In the genomic region with DNA sequence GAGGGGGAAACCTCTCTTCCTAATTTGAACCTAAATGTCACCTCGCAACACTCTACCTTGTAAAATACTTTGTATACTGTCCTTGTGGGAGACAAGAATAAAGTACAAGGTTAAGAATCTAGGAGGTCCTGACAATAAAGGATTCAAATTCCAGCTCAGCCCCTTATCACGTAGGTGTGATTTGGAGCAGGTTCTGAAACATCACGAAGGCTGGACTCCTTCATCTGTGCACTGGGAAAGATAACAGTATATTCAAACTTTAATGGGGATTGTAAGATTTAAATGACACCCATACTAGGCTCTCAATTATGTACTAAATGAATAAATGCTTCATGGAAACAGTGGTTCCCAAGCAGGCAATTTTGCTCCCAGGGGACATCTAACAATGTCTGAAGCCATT, we compare ENCODE assay signal across 9 cellular contexts. TPM values are rescaled to one million over a fixed set of nuclear protein-coding genes. Genes with fewer than 3 reads are reported as not detected.
DNase-seq lines count a peak whose midpoint lies in the region; ATAC-seq and TF ChIP-seq lines count a peak whose summit lies in the region.
"Had no signal": no experiment of that assay in that cellular context is flagged by ENCODE, and none has a peak within 500 bp of the region (broad histone marks: within the 10 kb centered on the region; RNA-seq: fewer than 3 reads in every experiment).

No MANE protein-coding gene starts in this region.

- H3K9me3 Mint-ChIP-seq in GM23338, result no peaks in the 10 kb centered on the region

- no peaks in the 10 kb centered on the region for H3K9me2 ChIP-seq in GM23338 (ENCODE audit: insufficient read depth)

- H3K9ac ChIP-seq in fibroblast of lung (ENCODE audit: insufficient read depth, low read length) (no peak overlapping the region), skeletal muscle satellite cell (ENCODE audit: low read depth, low read length) (peak overlapping the region; percentile 0)

- H3K27me3 ChIP-seq in GM23338 (ENCODE audit: insufficient read depth), result no peaks in the 10 kb centered on the region
- no peaks in the 10 kb centered on the region for H3K27me3 ChIP-seq in RWPE2 (ENCODE audit: insufficient read depth, poor library complexity, severe bottlenecking)
- H3K27me3 ChIP-seq in fibroblast of lung (ENCODE audit: control insufficient read depth, insufficient read depth, low read length), result no peaks in the 10 kb centered on the region
- H3K27me3 ChIP-seq in skeletal muscle satellite cell (ENCODE audit: control insufficient read depth, insufficient read depth, low read length), result no peaks in the 10 kb centered on the region
- H3K27me3 ChIP-seq in BE2C, result no peaks in the 10 kb centered on the region

- H2AFZ ChIP-seq in GM23338 (no peak overlapping the region), fibroblast of lung (ENCODE audit: low read length) (no peak overlapping the region)

- peaks cover 19% of the 10 kb centered on the region for H3K4me1 Mint-ChIP-seq in GM23338

- H3K4me2 ChIP-seq in GM23338 (no peak overlapping the region), fibroblast of lung (ENCODE audit: extremely low read depth, insufficient read depth, low read length) (peak overlapping the region; percentile 80), skeletal muscle satellite cell (ENCODE audit: low read length) (peak overlapping the region; percentile 85)

- H3K27ac ChIP-seq in GM23338 (ENCODE audit: low read depth) (no peak overlapping the region), RWPE2 (ENCODE audit: poor library complexity, severe bottlenecking) (no peak overlapping the region), fibroblast of lung (ENCODE audit: insufficient read depth, low read length) (no peak overlapping the region)

- H3K4me3 ChIP-seq in GM23338, result no peak overlapping the region
- H3K4me3 ChIP-seq in RWPE2 (ENCODE audit: severe bottlenecking), result peak overlapping the region; percentile 87
- H3K4me3 ChIP-seq in fibroblast of lung (replicated peaks in 1 of 4; ENCODE audit: control extremely low read depth in 1 of 4, insufficient read depth in 1 of 4, low read depth in 3 of 4, low read length in 4 of 4), result peak overlapping the region; percentile 43 to 96 (median 70)
- H3K4me3 ChIP-seq in skeletal muscle satellite cell (ENCODE audit: low read length), result peak overlapping the region; percentile 98
- H3K4me3 ChIP-seq in BE2C (ENCODE audit: low read depth, low read length), result no peak overlapping the region

- H3K4me3 Mint-ChIP-seq in GM23338, result peak overlapping the region; percentile 93

- H3F3A ChIP-seq in GM23338 (replicated peaks; ENCODE audit: low read depth), result peaks cover 11% of the 10 kb centered on the region; the same call in 1 of the 2 replicates

- peaks cover 29% of the 10 kb centered on the region for H4K20me1 ChIP-seq in GM23338 (replicated peaks; ENCODE audit: insufficient read depth)
- H4K20me1 ChIP-seq in fibroblast of lung (ENCODE audit: control insufficient read depth, extremely low read depth, insufficient read depth, low read length), result no peaks in the 10 kb centered on the region

- TF ChIP-seq CTCF in GM23338 (conservative IDR thresholded peaks at IDR 0.05; ENCODE audit: low read depth in 2 of 2) (no peak), RWPE2 (IDR thresholded peaks at IDR 0.05; ENCODE audit: poor library complexity, severe bottlenecking) (no peak), fibroblast of lung (conservative IDR thresholded peaks at IDR 0.05 in 1 of 2, IDR thresholded peaks at IDR 0.05 in 1 of 2; ENCODE audit: low read depth in 1 of 2, low read length in 2 of 2) (no peak), BE2C (IDR thresholded peaks at IDR 0.05; ENCODE audit: low read depth, low read length) (no peak)

- peaks cover 55% of the 10 kb centered on the region for H3K79me2 ChIP-seq in GM23338 (replicated peaks; ENCODE audit: insufficient read depth)
- H3K79me2 ChIP-seq in fibroblast of lung (ENCODE audit: control insufficient read depth, insufficient read depth, low read length), result peaks cover 45% of the 10 kb centered on the region

- H3K4me1 ChIP-seq in GM23338 (ENCODE audit: insufficient read depth), result peaks cover 9% of the 10 kb centered on the region; the same call in 1 of the 2 replicates
- peaks cover 13% of the 10 kb centered on the region for H3K4me1 ChIP-seq in RWPE2 (ENCODE audit: insufficient read depth, poor library complexity, severe bottlenecking)
- peaks cover 7% of the 10 kb centered on the region for H3K4me1 ChIP-seq in fibroblast of lung (ENCODE audit: control insufficient read depth, extremely low read depth, insufficient read depth, low read length)
- H3K4me1 ChIP-seq in skeletal muscle satellite cell (ENCODE audit: control insufficient read depth, insufficient read depth, low read length), result peaks cover 30% of the 10 kb centered on the region
- no peaks in the 10 kb centered on the region for H3K4me1 ChIP-seq in BE2C

- 0 out of 3 replicates have a peak, but pooled peaks cover 5% of the 10 kb centered on the region for H3K36me3 Mint-ChIP-seq in GM23338 (ENCODE audit: low read depth)

- no peaks in the 10 kb centered on the region for H3K9me3 ChIP-seq in RWPE2 (ENCODE audit: severe bottlenecking)
- no peaks in the 10 kb centered on the region for H3K9me3 ChIP-seq in fibroblast of lung (ENCODE audit: control insufficient read depth, insufficient read depth, low read depth, low read length)
- no peaks in the 10 kb centered on the region for H3K9me3 ChIP-seq in skeletal muscle satellite cell (replicated peaks; ENCODE audit: low read length)
- no peaks in the 10 kb centered on the region for H3K9me3 ChIP-seq in BE2C

- H3K27ac Mint-ChIP-seq in GM23338, result no peak overlapping the region

- H3K36me3 ChIP-seq in GM23338 (ENCODE audit: insufficient read depth), result peaks cover 4% of the 10 kb centered on the region; the same call in 1 of the 2 replicates
- peaks cover 40% of the 10 kb centered on the region for H3K36me3 ChIP-seq in RWPE2 (ENCODE audit: low read depth)
- peaks cover 5% of the 10 kb centered on the region for H3K36me3 ChIP-seq in fibroblast of lung (ENCODE audit: control insufficient read depth, insufficient read depth, low read length)
- H3K36me3 ChIP-seq in skeletal muscle satellite cell (ENCODE audit: insufficient read depth, low read length), result peaks cover 17% of the 10 kb centered on the region
- H3K36me3 ChIP-seq in BE2C, result peaks cover 4% of the 10 kb centered on the region

- DNase-seq in GM23338 (ENCODE audit: low spot score) (no peak), RWPE2 (ENCODE audit: low spot score) (no peak), fibroblast of lung (ENCODE audit: low read depth in 2 of 2) (no peak), Ammon's horn (ENCODE audit: low spot score) (no peak), BE2C (no peak)
- no peak for DNase-seq in stimulated activated CD4-positive, alpha-beta T cell treated with anti-CD3 and anti-CD28 coated beads, Interleukin-4, amount 100 ng/mL, for 4 hours
- DNase-seq: islet precursor cell, OCI-M1 had no signal

- no peak for ATAC-seq in GM23338
- no peak for ATAC-seq in RWPE2 (ENCODE audit: low read depth)

- H3K27me3 Mint-ChIP-seq in GM23338 (ENCODE audit: insufficient read depth, low read depth, poor library complexity), result peaks cover 14% of the 10 kb centered on the region

TF ChIP-seq in GM23338, 12 proteins besides CTCF, POLR2A, EP300 and RAD21 (continues in another document):
- TF ChIP-seq STAT1 (IDR thresholded peaks at IDR 0.05; ENCODE audit: unreplicated experiment) (no peak), POLR2AphosphoS5 (IDR thresholded peaks at IDR 0.05; ENCODE audit: low read depth) (no peak), ZNF114 (CRISPR knock-in tag; IDR thresholded peaks at IDR 0.05) (no peak), REST (IDR thresholded peaks at IDR 0.05; ENCODE audit: unreplicated experiment) (no peak), ZNF331 (CRISPR knock-in tag; IDR thresholded peaks at IDR 0.05; ENCODE audit: low read depth) (no peak)

RNA-seq across cellular contexts. Expression of gene TXNDC11, which starts 2.1 kb away (rescaled TPM):
- total RNA-seq in GM23338 (2014; rRNA removed; shearing (Covaris generic)), result 12.0 and 12.5 TPM in 2 replicates
- polyA plus RNA-seq in GM23338 (2016; fragmentation: Nextera tagmentation; extraction: Ambion mirVana) (6.3 and 6.8 TPM in 2 replicates), fibroblast of lung (43.8 and 46.2 TPM in 2 replicates)
- 16.9 and 26.8 TPM in 2 replicates for total RNA-seq in fibroblast of lung
- polyA plus RNA-seq in fibroblast of lung (2012), result 27.9 and 29.0 TPM in 2 replicates
- polyA minus RNA-seq in fibroblast of lung (ENCODE audit: low replicate concordance), result 22.8 and 34.3 TPM in 2 replicates
- 25.6 and 32.4 TPM in 2 replicates for total RNA-seq in skeletal muscle satellite cell (2012; rRNA removed)
- 20.2 TPM for polyA plus RNA-seq in BE2C (2012; ENCODE audit: insufficient read depth, insufficient read length, low read depth)

RNA-seq across cellular contexts. Expression of gene ZC3H7A, which starts 56.5 kb away (rescaled TPM):
- total RNA-seq in GM23338 (2014; rRNA removed; shearing (Covaris generic)), result 32.7 and 61.3 TPM in 2 replicates
- polyA plus RNA-seq in GM23338 (2016; fragmentation: Nextera tagmentation; extraction: Ambion mirVana) (42.2 and 49.8 TPM in 2 replicates), fibroblast of lung (48.9 and 60.4 TPM in 2 replicates)
- total RNA-seq in fibroblast of lung, result 37.5 and 52.8 TPM in 2 replicates
- polyA plus RNA-seq in fibroblast of lung (2012), result 35.6 and 39.9 TPM in 2 replicates
- 21.8 and 27.5 TPM in 2 replicates for polyA minus RNA-seq in fibroblast of lung (ENCODE audit: low replicate concordance)
- 25.9 and 26.9 TPM in 2 replicates for total RNA-seq in skeletal muscle satellite cell (2012; rRNA removed)
- polyA plus RNA-seq in BE2C (2012; ENCODE audit: insufficient read depth, insufficient read length, low read depth), result 40.1 TPM

Comparison
In these comparisons a context has a peak if more than half of its experiments do, and no peak if none do; other contexts are left out.
1. H3K4me3 ChIP-seq: peak in RWPE2 (single experiment), fibroblast of lung (4 of 4) and skeletal muscle satellite cell (single experiment); none in GM23338 (single experiment) and BE2C (single experiment).